9 cellular contexts compared by ENCODE assay signal in genomic region chr4:2469192-2469984, GRCh38. TPM values are rescaled to one million over a fixed set of nuclear protein-coding genes. Genes with fewer than 3 reads are reported as not detected.
A peak's percentile ranks its signal among the peaks of the same experiment; 100 is the strongest.
DNase-seq lines count a peak whose midpoint lies in the region; ATAC-seq and TF ChIP-seq lines count a peak whose summit lies in the region.
"Had no signal": no experiment of that assay in that cellular context is flagged by ENCODE, and none has a peak within 500 bp of the region (broad histone marks: within the 10 kb centered on the region; RNA-seq: fewer than 3 reads in every experiment).

No MANE protein-coding gene starts in this region.

- H3K9me3 ChIP-seq in CD8-positive, alpha-beta T cell (ENCODE audit: low read length): no peaks in the 10 kb centered on the region
- H3K9me3 ChIP-seq in ascending aorta: no peaks in the 10 kb centered on the region

- peak overlapping the region; percentile 54 for H3K4me3 ChIP-seq in CD8-positive, alpha-beta T cell (ENCODE audit: low read depth, low read length)
- peak overlapping the region; percentile 84 to 95 for H3K4me3 ChIP-seq in ascending aorta

- peaks cover 48% of the 10 kb centered on the region for H3K4me1 Mint-ChIP-seq in CD8-positive, alpha-beta T cell (ENCODE audit: low read depth)

- ATAC-seq in CD8-positive, alpha-beta T cell: peak; percentile 50
- ATAC-seq in GM19328 (IDR thresholded peaks at IDR 0.05; ENCODE audit: unreplicated experiment) (peak; percentile 40), HG03442 (IDR thresholded peaks at IDR 0.05; ENCODE audit: unreplicated experiment) (peak; percentile 33)

- H3K36me3 Mint-ChIP-seq in CD8-positive, alpha-beta T cell: peaks cover 39% of the 10 kb centered on the region

- no peak for TF ChIP-seq CTCF in CD8-positive, alpha-beta T cell (IDR thresholded peaks at IDR 0.05)
- no peak for TF ChIP-seq CTCF in ascending aorta (IDR thresholded peaks at IDR 0.05)

- peaks cover 44% of the 10 kb centered on the region for H3K4me1 ChIP-seq in CD8-positive, alpha-beta T cell (ENCODE audit: insufficient read depth, low read length)
- peaks cover 3 to 18% of the 10 kb centered on the region in 2 donors for H3K4me1 ChIP-seq in ascending aorta

- H3K27me3 ChIP-seq in CD8-positive, alpha-beta T cell (ENCODE audit: insufficient read depth, low read length): no peaks in the 10 kb centered on the region
- H3K27me3 ChIP-seq in ascending aorta: no peaks in the 10 kb centered on the region

- H3K27ac Mint-ChIP-seq in CD8-positive, alpha-beta T cell: peak overlapping the region; percentile 98

- no peaks in the 10 kb centered on the region for H3K9me3 Mint-ChIP-seq in CD8-positive, alpha-beta T cell

- H3K4me3 Mint-ChIP-seq in CD8-positive, alpha-beta T cell: peak overlapping the region; percentile 96

- H3K27ac ChIP-seq in CD8-positive, alpha-beta T cell (ENCODE audit: low read depth, low read length): peak overlapping the region; percentile 97
- H3K27ac ChIP-seq in ascending aorta: peak overlapping the region; percentile 81 to 89

- H3K27me3 Mint-ChIP-seq in CD8-positive, alpha-beta T cell (ENCODE audit: low read depth): no peaks in the 10 kb centered on the region

- H3K36me3 ChIP-seq in CD8-positive, alpha-beta T cell (ENCODE audit: insufficient read depth, low read length): peaks cover 11% of the 10 kb centered on the region
- peaks cover 0 to 13% of the 10 kb centered on the region in 2 donors for H3K36me3 ChIP-seq in ascending aorta

- CTCF ChIA-PET in CD8-positive, alpha-beta T cell (lab: Charles Lee): interaction anchor here (0.6 to 1.4 kb wide), 7 partner anchors 16 to 250 kb away, joined by 3 to 5 read pairs (median 4); partner anchors contain the start of genes CFAP99, FAM193A and ZFYVE28

- POLR2A ChIA-PET in CD8-positive, alpha-beta T cell (lab: Charles Lee): interaction anchor here (0.6 to 3.6 kb wide), 17 partner anchors 14 to 757 kb away, joined by 3 to 45 read pairs (median 4); partner anchors contain the start of genes CFAP99, FAM193A, HAUS3 and MXD4

- intact Hi-C loops in CD8-positive, alpha-beta T cell (cut with DNase I, micrococcal nuclease): loop anchor here (1.0 to 5.0 kb wide), 10 partner anchors 15 to 605 kb away; partner anchors contain the start of genes CFAP99 (in 2 of the 2), FAM193A (in 2 of the 2), HAUS3 (in 2 of the 2) and MXD4 (in 2 of the 2)
- intact Hi-C loops in ascending aorta (cut with DNase I): loop anchor here (1.0 to 10.0 kb wide), 6 partner anchors 51 to 495 kb away; partner anchors contain the start of genes CFAP99, FAM193A, GRK4 and HAUS3

- peak; percentile 45 to 81 (median 73) for DNase-seq in CD8-positive, alpha-beta T cell
- DNase-seq in T-helper 1 cell: peak; percentile 56 to 84 (median 69)
- peak in 1 of 2 donors; percentile 74 for DNase-seq in ascending aorta (ENCODE audit: low spot score in 2 of 2)
- peak; percentile 72 for DNase-seq in iPS-NIHi11 (ENCODE audit: low spot score)
- DNase-seq in stimulated activated CD4-positive, alpha-beta T cell treated with anti-CD3 and anti-CD28 coated beads, Interleukin-15, amount 100 ng/mL, for 24 hours: peak; percentile 85
- DNase-seq in NCI-H446 treated with DMSO at 0.1 percent for 48 hours (lab: John Stamatoyannopoulos, UW): no peak

RNA-seq across cellular contexts. Expression of gene RNF4, which starts 0.5 kb away (rescaled TPM):
- 100 to 1,000 TPM; 130 to 134 TPM for total RNA-seq in CD8-positive, alpha-beta T cell
- total RNA-seq in ascending aorta: 19.3 TPM

RNA-seq across cellular contexts. Expression of gene CFAP99, which starts 50.6 kb away (rescaled TPM):
- under 1 TPM; 0.22 to 0.36 TPM for total RNA-seq in CD8-positive, alpha-beta T cell
- total RNA-seq in ascending aorta: not detected
- total RNA-seq: frontal cortex had no signal

RNA-seq across cellular contexts. Expression of gene ZFYVE28, which starts 50.9 kb away (rescaled TPM):
- 10 to 100 TPM; 16.5 to 20.2 TPM for total RNA-seq in CD8-positive, alpha-beta T cell
- 12.3 TPM for total RNA-seq in ascending aorta
